Comparison of ENCODE assay signal across 13 cellular contexts in genomic region chr5:43772601-43773031, GRCh38.
DNase-seq lines count a peak whose midpoint lies in the region; ATAC-seq and TF ChIP-seq lines count a peak whose summit lies in the region.
"Had no signal": no experiment of that assay in that cellular context is flagged by ENCODE, and none has a peak within 500 bp of the region (broad histone marks: within the 10 kb centered on the region; RNA-seq: fewer than 3 reads in every experiment).

No MANE protein-coding gene starts in this region.

- H3K4me3 ChIP-seq in HL-60 (replicated peaks; ENCODE audit: insufficient read depth, low read length), result no peak overlapping the region
- no peak overlapping the region for H3K4me3 ChIP-seq in SJCRH30
- H3K4me3 ChIP-seq: left lung had no signal

- DNase-seq in AML-193 (lab: John Stamatoyannopoulos, UW), result peak; percentile 66 to 73
- DNase-seq in HL-60 (ENCODE audit: low read depth in 1 of 2, low spot score in 1 of 2), result peak; percentile 17 to 62
- DNase-seq in SJCRH30, result peak in 1 of 2 experiments; percentile 32
- DNase-seq in fibroblast of the conjunctiva (ENCODE audit: low read depth), result peak; percentile 67
- no peak for DNase-seq in RPMI8226
- DNase-seq: activated B cell treated with CpG ODN at 0.5 μM for 24 hours; cortex of kidney; left lung; NCI-H1694; stimulated activated CD4-positive, alpha-beta T cell treated with anti-CD3 and anti-CD28 coated beads, Interleukin-4, amount 100 ng/mL, for 24 hours had no signal

- no peaks in the 10 kb centered on the region for H3K36me3 ChIP-seq in SJCRH30
- H3K36me3 ChIP-seq: left lung had no signal

- ATAC-seq in HG03095 (IDR thresholded peaks at IDR 0.05; ENCODE audit: unreplicated experiment) (no peak), HG03442 (IDR thresholded peaks at IDR 0.05; ENCODE audit: unreplicated experiment) (no peak), GM18502 (IDR thresholded peaks at IDR 0.05; ENCODE audit: poor library complexity, unreplicated experiment) (no peak)
- ATAC-seq: left lung had no signal

- no peak for TF ChIP-seq CTCF in HL-60 (IDR thresholded peaks at IDR 0.05; ENCODE audit: insufficient read depth, low read length)

- H3K27ac ChIP-seq in HL-60 (replicated peaks) (peak overlapping the region; percentile 69), SJCRH30 (peak overlapping the region; percentile 57)

- H3K4me1 ChIP-seq in SJCRH30, result peaks cover 19% of the 10 kb centered on the region
- H3K4me1 ChIP-seq: left lung had no signal

- H3K9me3 ChIP-seq in SJCRH30 (replicated peaks), result no peaks in the 10 kb centered on the region
- H3K9me3 ChIP-seq: left lung had no signal

- H3K27me3 ChIP-seq in HL-60 (ENCODE audit: insufficient read depth, poor library complexity, severe bottlenecking), result no peaks in the 10 kb centered on the region
- H3K27me3 ChIP-seq in SJCRH30, result no peaks in the 10 kb centered on the region
- H3K27me3 ChIP-seq: left lung had no signal
